In genomic region chr11:16299884-16300778, GRCh38 we compare ENCODE assay signal across 24 cellular contexts. TPM values are rescaled to one million over a fixed set of nuclear protein-coding genes. Genes with fewer than 3 reads are reported as not detected.
DNase-seq lines count a peak whose midpoint lies in the region; ATAC-seq and TF ChIP-seq lines count a peak whose summit lies in the region.
"Had no signal": no experiment of that assay in that cellular context is flagged by ENCODE, and none has a peak within 500 bp of the region (broad histone marks: within the 10 kb centered on the region; RNA-seq: fewer than 3 reads in every experiment).

No MANE protein-coding gene starts in this region.

- no peaks in the 10 kb centered on the region for H3K9me3 ChIP-seq in T-helper 17 cell (ENCODE audit: control insufficient read depth, low read length, poor library complexity, severe bottlenecking)
- H3K9me3 ChIP-seq: thoracic aorta had no signal

- no peaks in the 10 kb centered on the region for H3K36me3 Mint-ChIP-seq in WTC11
- no peaks in the 10 kb centered on the region for H3K36me3 Mint-ChIP-seq in T-helper 17 cell (ENCODE audit: low read depth)
- H3K36me3 Mint-ChIP-seq: naive thymus-derived CD8-positive, alpha-beta T cell; stimulated activated effector memory CD8-positive, alpha-beta T cell treated with anti-CD3 and anti-CD28 coated beads, Interleukin-12 subunit alpha, Interleukin-12 subunit beta, amount 100 ng/mL, for 72 hours had no signal

- H3K27ac Mint-ChIP-seq in WTC11 (peak overlapping the region; percentile 40; the same call in 1 of the 2 replicates), T-helper 17 cell (no peak overlapping the region)
- H3K27ac Mint-ChIP-seq: activated naive CD4-positive, alpha-beta T cell treated with anti-CD3 and anti-CD28 coated beads for 36 hours; naive thymus-derived CD8-positive, alpha-beta T cell; stimulated activated effector memory CD8-positive, alpha-beta T cell treated with anti-CD3 and anti-CD28 coated beads, Interleukin-12 subunit alpha, Interleukin-12 subunit beta, amount 100 ng/mL, for 72 hours had no signal

- intact Hi-C loops in Right ventricle myocardium inferior (cut with DNase I) = loop anchor here (5.0 kb wide), 2 partner anchors 292 to 307 kb away; no protein-coding TSS in a partner anchor
- intact Hi-C loops in left cardiac atrium (cut with DNase I) = no loop called here

- H3K4me3 Mint-ChIP-seq in WTC11 = no peak overlapping the region
- H3K4me3 Mint-ChIP-seq in T-helper 17 cell = no peak overlapping the region
- H3K4me3 Mint-ChIP-seq: activated naive CD4-positive, alpha-beta T cell treated with anti-CD3 and anti-CD28 coated beads for 36 hours; activated T-cell treated with anti-CD3 and anti-CD28 coated beads, Interleukin-2, amount 50 U/mL, for 4 hours; naive thymus-derived CD8-positive, alpha-beta T cell; stimulated activated effector memory CD8-positive, alpha-beta T cell treated with anti-CD3 and anti-CD28 coated beads, Interleukin-12 subunit alpha, Interleukin-12 subunit beta, amount 100 ng/mL, for 72 hours had no signal

- no peak for TF ChIP-seq CTCF in WTC11 (IDR thresholded peaks at IDR 0.05)

- CTCF ChIA-PET in WTC11 (lab: Charles Lee) = no interaction called here

- ATAC-seq in Right ventricle myocardium inferior (peak; percentile 46), left cardiac atrium (no peak), WTC11 (no peak), T-helper 17 cell (no peak), GM21526 (IDR thresholded peaks at IDR 0.05; ENCODE audit: low FRiP score, unreplicated experiment) (no peak)
- ATAC-seq: activated T-cell treated with anti-CD3 and anti-CD28 coated beads, Interleukin-2, amount 50 U/mL, for 4 hours; naive thymus-derived CD8-positive, alpha-beta T cell; stimulated activated effector memory CD8-positive, alpha-beta T cell treated with anti-CD3 and anti-CD28 coated beads, Interleukin-12 subunit alpha, Interleukin-12 subunit beta, amount 100 ng/mL, for 72 hours had no signal

- no peaks in the 10 kb centered on the region for H3K9me3 Mint-ChIP-seq in WTC11
- H3K9me3 Mint-ChIP-seq: activated naive CD4-positive, alpha-beta T cell treated with anti-CD3 and anti-CD28 coated beads for 36 hours had no signal

- peaks cover 11% of the 10 kb centered on the region; the same call in 1 of the 2 replicates for H3K4me1 Mint-ChIP-seq in WTC11
- no peaks in the 10 kb centered on the region for H3K4me1 Mint-ChIP-seq in T-helper 17 cell
- H3K4me1 Mint-ChIP-seq: naive thymus-derived CD8-positive, alpha-beta T cell; stimulated activated effector memory CD8-positive, alpha-beta T cell treated with anti-CD3 and anti-CD28 coated beads, Interleukin-12 subunit alpha, Interleukin-12 subunit beta, amount 100 ng/mL, for 72 hours had no signal

- POLR2A ChIA-PET in WTC11 (lab: Charles Lee) = no interaction called here

- DNase-seq in Right ventricle myocardium inferior (ENCODE audit: missing footprints) (no peak), left cardiac atrium (no peak), NCI-H187 treated with DMSO at 0.1 percent for 48 hours (lab: John Stamatoyannopoulos, UW) (peak; percentile 89), WTC11 (ENCODE audit: low spot score) (no peak), renal cortical epithelial cell (ENCODE audit: low read depth) (peak; percentile 52), NCI-H2029 (lab: John Stamatoyannopoulos, UW) (no peak), T-helper 17 cell (no peak)
- DNase-seq: activated CD4-positive, alpha-beta T cell treated with anti-CD3 and anti-CD28 coated beads for 1 hour; activated CD8-positive, alpha-beta memory T cell treated with anti-CD3 and anti-CD28 coated beads for 24 hours; activated naive CD4-positive, alpha-beta T cell treated with anti-CD3 and anti-CD28 coated beads for 36 hours; activated T-cell treated with anti-CD3 and anti-CD28 coated beads, Interleukin-2, amount 50 U/mL, for 4 hours; anterior cingulate cortex; C1 segment of cervical spinal cord; foreskin fibroblast; hippocampal formation; KBM-7; naive thymus-derived CD8-positive, alpha-beta T cell; NCI-H2171; posterior cingulate gyrus; RPMI8226 had no signal

- H3K27me3 Mint-ChIP-seq in WTC11 (ENCODE audit: low read depth) (no peaks in the 10 kb centered on the region), T-helper 17 cell (no peaks in the 10 kb centered on the region)
- H3K27me3 Mint-ChIP-seq: naive thymus-derived CD8-positive, alpha-beta T cell had no signal

TF ChIP-seq in WTC11, 78 proteins besides CTCF, POLR2A, EP300 and RAD21:
- TF ChIP-seq OVOL2 (CRISPR knock-in tag; IDR thresholded peaks at IDR 0.05; ENCODE audit: borderline replicate concordance) = no peak
- TF ChIP-seq GTF2I (CRISPR knock-in tag; conservative IDR thresholded peaks at IDR 0.05) = no peak
- TF ChIP-seq CDX4 (CRISPR knock-in tag; IDR thresholded peaks at IDR 0.05; ENCODE audit: borderline replicate concordance) = no peak
- TF ChIP-seq CBFB (CRISPR knock-in tag; IDR thresholded peaks at IDR 0.05; ENCODE audit: low read depth) = no peak
- TF ChIP-seq ZNF317 (CRISPR knock-in tag; IDR thresholded peaks at IDR 0.05; ENCODE audit: borderline replicate concordance, low read depth) = no peak
- TF ChIP-seq NFATC4 (CRISPR knock-in tag; IDR thresholded peaks at IDR 0.05) = no peak
- TF ChIP-seq RELA (CRISPR knock-in tag; IDR thresholded peaks at IDR 0.05; ENCODE audit: borderline replicate concordance) = no peak
- TF ChIP-seq PREB (CRISPR knock-in tag; IDR thresholded peaks at IDR 0.05; ENCODE audit: borderline replicate concordance) = no peak
- no peak for TF ChIP-seq ZNF396 (CRISPR knock-in tag; IDR thresholded peaks at IDR 0.05; ENCODE audit: borderline replicate concordance)
- no peak for TF ChIP-seq ARID4B (CRISPR knock-in tag; IDR thresholded peaks at IDR 0.05; ENCODE audit: borderline replicate concordance)

RNA-seq across cellular contexts. Expression of gene SOX6, which starts 56.2 kb away (rescaled TPM):
- 14.1 TPM for total RNA-seq in Right ventricle myocardium inferior
- 10 to 100 TPM; 13.6 to 19.8 TPM for total RNA-seq in left cardiac atrium
- total RNA-seq in WTC11 (2021) = 0.13 to 0.62 TPM (median 0.32 TPM) in 3 replicates
- total RNA-seq in renal cortical epithelial cell = 0.17 and 12.1 TPM in 2 replicates
- total RNA-seq in T-helper 17 cell = under 1 TPM in 1 of 2 donors, not detected in 1; 0.10 TPM
- total RNA-seq: activated naive CD4-positive, alpha-beta T cell treated with anti-CD3 and anti-CD28 coated beads for 36 hours; H1; naive thymus-derived CD8-positive, alpha-beta T cell had no signal

Comparison
In these comparisons a context has a peak if more than half of its experiments do, and no peak if none do; other contexts are left out.
1. DNase-seq: peak in NCI-H187 treated with DMSO at 0.1 percent for 48 hours (single experiment) and renal cortical epithelial cell (single experiment); none in Right ventricle myocardium inferior (single experiment), left cardiac atrium (single experiment), WTC11 (single experiment), NCI-H2029 (single experiment) and T-helper 17 cell (0 of 3).